8 cellular contexts compared by ENCODE assay signal in the genomic region with DNA sequence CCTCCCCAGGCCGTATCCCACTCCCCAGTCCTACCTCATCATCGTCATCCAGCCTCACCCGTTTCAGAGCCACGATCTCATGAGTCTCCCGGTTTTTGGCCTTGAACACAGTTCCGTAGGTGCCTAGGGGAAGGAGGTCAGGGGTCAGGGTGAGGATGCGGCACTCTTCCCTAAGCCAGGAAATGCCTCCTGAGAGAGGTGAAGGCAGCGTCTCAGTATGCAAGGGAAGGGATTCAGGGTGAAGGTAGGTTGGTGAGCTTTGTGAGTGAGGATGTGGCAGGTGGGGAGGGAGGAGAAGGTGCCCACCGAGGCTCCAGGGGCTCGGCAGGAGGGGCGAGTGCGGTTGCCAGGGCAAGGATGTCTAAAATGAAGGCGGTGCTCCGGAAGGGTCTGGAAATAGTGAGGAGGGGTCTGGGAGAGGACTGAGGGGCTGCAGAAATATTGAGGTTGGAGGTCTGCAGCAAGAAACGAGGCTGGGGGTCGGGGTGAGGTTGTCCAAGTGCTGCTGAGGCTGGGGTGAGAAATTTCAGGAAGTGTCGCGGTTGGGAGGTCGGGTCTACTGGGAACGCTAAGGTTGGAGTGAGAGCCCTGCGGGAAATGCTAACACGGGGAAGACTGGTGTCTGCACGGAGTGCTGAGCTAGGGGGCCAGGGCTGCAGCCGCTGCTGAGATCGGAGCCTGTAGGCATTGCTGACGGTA. TPM values are rescaled to one million over a fixed set of nuclear protein-coding genes. Genes with fewer than 3 reads are reported as not detected.
A peak's percentile ranks its signal among the peaks of the same experiment; 100 is the strongest.
DNase-seq lines count a peak whose midpoint lies in the region; ATAC-seq and TF ChIP-seq lines count a peak whose summit lies in the region.

No MANE protein-coding gene starts in this region.

- ATAC-seq in activated T-cell treated with anti-CD3 and anti-CD28 coated beads, Interleukin-2, amount 50 U/mL, for 4 hours = peak; percentile 9
- peak; percentile 9 for ATAC-seq in HG02885 (IDR thresholded peaks at IDR 0.05; ENCODE audit: poor library complexity, unreplicated experiment)
- ATAC-seq in psoas muscle = peak; percentile 1 to 7 (median 2)

- no peaks in the 10 kb centered on the region for H4K20me1 ChIP-seq in fibroblast of lung (ENCODE audit: control insufficient read depth, extremely low read depth, insufficient read depth, low read length)

- peak overlapping the region; percentile 61 for H2AFZ ChIP-seq in fibroblast of lung (ENCODE audit: low read length)

- TF ChIP-seq CTCF in Peyer's patch (IDR thresholded peaks at IDR 0.05) (no peak), fibroblast of lung (conservative IDR thresholded peaks at IDR 0.05 in 1 of 2, IDR thresholded peaks at IDR 0.05 in 1 of 2; ENCODE audit: low read depth in 1 of 2, low read length in 2 of 2) (no peak), psoas muscle (IDR thresholded peaks at IDR 0.05) (no peak)

- H3K9me3 Mint-ChIP-seq in activated T-cell treated with anti-CD3 and anti-CD28 coated beads, Interleukin-2, amount 50 U/mL, for 4 hours = no peaks in the 10 kb centered on the region

- H3K27ac ChIP-seq in Peyer's patch (peak overlapping the region in 2 of 4 donors; percentile 91 to 92), fibroblast of lung (ENCODE audit: insufficient read depth, low read length) (no peak overlapping the region), psoas muscle (peak overlapping the region; percentile 99)

- H3K4me1 ChIP-seq in Peyer's patch = peaks cover 4 to 39% (median 18%) of the 10 kb centered on the region in 4 donors
- peaks cover 19% of the 10 kb centered on the region for H3K4me1 ChIP-seq in fibroblast of lung (ENCODE audit: control insufficient read depth, extremely low read depth, insufficient read depth, low read length)
- peaks cover 28% of the 10 kb centered on the region for H3K4me1 ChIP-seq in psoas muscle

- H3K36me3 ChIP-seq in Peyer's patch (no peaks in the 10 kb centered on the region), fibroblast of lung (ENCODE audit: control insufficient read depth, insufficient read depth, low read length) (no peaks in the 10 kb centered on the region), psoas muscle (ENCODE audit: insufficient read depth in 1 of 2, low read depth in 1 of 2) (no peaks in the 10 kb centered on the region)

- H3K9me3 ChIP-seq in Peyer's patch (no peaks in the 10 kb centered on the region), fibroblast of lung (ENCODE audit: control insufficient read depth, insufficient read depth, low read depth, low read length) (no peaks in the 10 kb centered on the region), psoas muscle (no peaks in the 10 kb centered on the region)

- DNase-seq in activated T-cell treated with anti-CD3 and anti-CD28 coated beads, Interleukin-2, amount 50 U/mL, for 4 hours = no peak
- DNase-seq in activated T-cell treated with anti-CD3 and anti-CD28 coated beads, Interleukin-2, amount 50 U/mL, for 1 hour = no peak
- DNase-seq in Peyer's patch (peak in 1 of 3 donors; percentile 30), fibroblast of lung (ENCODE audit: low read depth in 2 of 2) (no peak), psoas muscle (no peak), NCI-H345 treated with DMSO at 0.1 percent for 48 hours (lab: John Stamatoyannopoulos, UW; ENCODE audit: unreplicated experiment) (no peak), mesenteric fat pad (ENCODE audit: low spot score) (no peak)

- intact Hi-C loops in psoas muscle (cut with DNase I) = no loop called here

- TF ChIP-seq POLR2A in Peyer's patch (IDR thresholded peaks at IDR 0.05) = no peak

- WGBS in psoas muscle, 3 donors = 9 to 11% (median 10%) methylated on average over 26 of the region's 26 CpGs

- peaks cover 34% of the 10 kb centered on the region for H3K4me1 Mint-ChIP-seq in activated T-cell treated with anti-CD3 and anti-CD28 coated beads, Interleukin-2, amount 50 U/mL, for 4 hours (ENCODE audit: low read depth)

- H3K36me3 Mint-ChIP-seq in activated T-cell treated with anti-CD3 and anti-CD28 coated beads, Interleukin-2, amount 50 U/mL, for 4 hours (ENCODE audit: insufficient read depth) = no peaks in the 10 kb centered on the region

- H3K4me3 Mint-ChIP-seq in activated T-cell treated with anti-CD3 and anti-CD28 coated beads, Interleukin-2, amount 50 U/mL, for 4 hours = peak overlapping the region; percentile 92

- H3K27me3 Mint-ChIP-seq in activated T-cell treated with anti-CD3 and anti-CD28 coated beads, Interleukin-2, amount 50 U/mL, for 4 hours (ENCODE audit: low read depth) = no peaks in the 10 kb centered on the region

- H3K27me3 ChIP-seq in Peyer's patch (no peaks in the 10 kb centered on the region), fibroblast of lung (ENCODE audit: control insufficient read depth, insufficient read depth, low read length) (no peaks in the 10 kb centered on the region), psoas muscle (ENCODE audit: insufficient read depth in 3 of 3, low read length in 2 of 3) (peaks cover 0 to 2% (median 0%) of the 10 kb centered on the region in 3 donors)

- peak overlapping the region; percentile 61 to 87 (median 79) for H3K4me3 ChIP-seq in Peyer's patch
- H3K4me3 ChIP-seq in fibroblast of lung (replicated peaks in 1 of 4; ENCODE audit: control extremely low read depth in 1 of 4, insufficient read depth in 1 of 4, low read depth in 3 of 4, low read length in 4 of 4) = peak overlapping the region; percentile 61 to 89 (median 78)
- H3K4me3 ChIP-seq in psoas muscle = peak overlapping the region; percentile 85

- peak overlapping the region; percentile 85 for H3K4me2 ChIP-seq in fibroblast of lung (ENCODE audit: extremely low read depth, insufficient read depth, low read length)

- peak overlapping the region; percentile 25 for H3K9ac ChIP-seq in fibroblast of lung (ENCODE audit: insufficient read depth, low read length)

- H3K79me2 ChIP-seq in fibroblast of lung (ENCODE audit: control insufficient read depth, insufficient read depth, low read length) = peaks cover 24% of the 10 kb centered on the region

RNA-seq across cellular contexts. Expression of gene CDK5, which starts 0.5 kb away (rescaled TPM):
- total RNA-seq in activated T-cell treated with anti-CD3 and anti-CD28 coated beads, Interleukin-2, amount 50 U/mL, for 4 hours = 10 to 100 TPM; 14.1 to 15.0 (median 14.3) TPM
- total RNA-seq in Peyer's patch (10 to 100 TPM in 3 of 4 donors, 1 to 10 TPM in 1; 6.9 to 15.4 (median 13.8) TPM), fibroblast of lung (25.9 and 27.7 TPM in 2 replicates), psoas muscle (1 to 10 TPM; 3.8 to 6.4 (median 5.4) TPM), mesenteric fat pad (7.3 TPM)
- polyA plus RNA-seq in fibroblast of lung (15.1 and 24.7 TPM in 2 replicates), psoas muscle (10 to 100 TPM in 1 of 3 donors, 1 to 10 TPM in 2; 5.7 to 15.2 (median 6.2) TPM)
- 11.6 and 21.9 TPM in 2 replicates for polyA plus RNA-seq in fibroblast of lung (2012)
- 36.4 and 43.2 TPM in 2 replicates for polyA minus RNA-seq in fibroblast of lung (ENCODE audit: low replicate concordance)

RNA-seq across cellular contexts. Expression of gene SLC4A2, which starts 2.2 kb away (rescaled TPM):
- total RNA-seq in activated T-cell treated with anti-CD3 and anti-CD28 coated beads, Interleukin-2, amount 50 U/mL, for 4 hours = 100 to 1,000 TPM; 107 to 125 (median 111) TPM
- total RNA-seq in Peyer's patch (100 to 1,000 TPM; 101 to 143 (median 121) TPM), fibroblast of lung (56.0 and 61.8 TPM in 2 replicates), psoas muscle (10 to 100 TPM; 26.5 to 36.0 (median 31.3) TPM), mesenteric fat pad (130 TPM)
- polyA plus RNA-seq in fibroblast of lung (30.5 and 54.1 TPM in 2 replicates), psoas muscle (10 to 100 TPM; 26.9 to 39.8 (median 33.5) TPM)
- polyA plus RNA-seq in fibroblast of lung (2012) = 84.2 and 121 TPM in 2 replicates
- 141 and 175 TPM in 2 replicates for polyA minus RNA-seq in fibroblast of lung (ENCODE audit: low replicate concordance)

RNA-seq across cellular contexts. Expression of gene ASIC3, which starts 8.9 kb away (rescaled TPM):
- total RNA-seq in activated T-cell treated with anti-CD3 and anti-CD28 coated beads, Interleukin-2, amount 50 U/mL, for 4 hours = 1 to 10 TPM; 2.4 to 3.4 (median 3.3) TPM
- total RNA-seq in Peyer's patch (10 to 100 TPM in 1 of 4 donors, 1 to 10 TPM in 3; 2.5 to 10.7 (median 5.0) TPM), fibroblast of lung (under 0.01 and 0.17 TPM in 2 replicates), psoas muscle (1 to 10 TPM; 2.1 to 6.2 (median 3.9) TPM), mesenteric fat pad (0.87 TPM)
- polyA plus RNA-seq in fibroblast of lung (0.05 and 0.07 TPM in 2 replicates), psoas muscle (1 to 10 TPM; 1.8 to 5.0 (median 1.8) TPM)
- polyA plus RNA-seq in fibroblast of lung (2012) = 0.24 and 0.35 TPM in 2 replicates
- not detected in 2 replicates for polyA minus RNA-seq in fibroblast of lung (ENCODE audit: low replicate concordance)

RNA-seq across cellular contexts. Expression of gene FASTK, which starts 23.4 kb away (rescaled TPM):
- 100 to 1,000 TPM in 2 of 3 donors, 10 to 100 TPM in 1; 96.5 to 111 (median 104) TPM for total RNA-seq in activated T-cell treated with anti-CD3 and anti-CD28 coated beads, Interleukin-2, amount 50 U/mL, for 4 hours
- total RNA-seq in Peyer's patch = 100 to 1,000 TPM in 3 of 4 donors, 10 to 100 TPM in 1; 99.0 to 239 (median 158) TPM
- 64.7 and 69.5 TPM in 2 replicates for total RNA-seq in fibroblast of lung
- polyA plus RNA-seq in fibroblast of lung = 33.8 and 34.1 TPM in 2 replicates
- polyA plus RNA-seq in fibroblast of lung (2012) = 51.1 and 54.7 TPM in 2 replicates
- polyA minus RNA-seq in fibroblast of lung (ENCODE audit: low replicate concordance) = 95.5 and 104 TPM in 2 replicates
- total RNA-seq in psoas muscle = 100 to 1,000 TPM in 3 of 4 donors, 10 to 100 TPM in 1; 87.1 to 126 (median 111) TPM
- polyA plus RNA-seq in psoas muscle = 100 to 1,000 TPM; 132 to 194 (median 151) TPM
- 59.3 TPM for total RNA-seq in mesenteric fat pad

RNA-seq across cellular contexts. Expression of gene TMUB1, which starts 26.1 kb away (rescaled TPM):
- total RNA-seq in activated T-cell treated with anti-CD3 and anti-CD28 coated beads, Interleukin-2, amount 50 U/mL, for 4 hours = 10 to 100 TPM; 70.3 to 85.3 (median 71.8) TPM
- 100 to 1,000 TPM in 2 of 4 donors, 10 to 100 TPM in 2; 38.0 to 113 (median 100) TPM for total RNA-seq in Peyer's patch
- total RNA-seq in fibroblast of lung = 14.1 and 20.3 TPM in 2 replicates
- 11.9 and 17.1 TPM in 2 replicates for polyA plus RNA-seq in fibroblast of lung
- polyA plus RNA-seq in fibroblast of lung (2012) = 28.8 and 39.7 TPM in 2 replicates
- polyA minus RNA-seq in fibroblast of lung (ENCODE audit: low replicate concordance) = 4.3 and 4.5 TPM in 2 replicates
- total RNA-seq in psoas muscle = 10 to 100 TPM; 41.7 to 55.5 (median 44.4) TPM
- 100 to 1,000 TPM in 1 of 3 donors, 10 to 100 TPM in 2; 76.9 to 121 (median 85.3) TPM for polyA plus RNA-seq in psoas muscle
- 31.9 TPM for total RNA-seq in mesenteric fat pad
